14 cellular contexts compared by ENCODE assay signal in the genomic region with DNA sequence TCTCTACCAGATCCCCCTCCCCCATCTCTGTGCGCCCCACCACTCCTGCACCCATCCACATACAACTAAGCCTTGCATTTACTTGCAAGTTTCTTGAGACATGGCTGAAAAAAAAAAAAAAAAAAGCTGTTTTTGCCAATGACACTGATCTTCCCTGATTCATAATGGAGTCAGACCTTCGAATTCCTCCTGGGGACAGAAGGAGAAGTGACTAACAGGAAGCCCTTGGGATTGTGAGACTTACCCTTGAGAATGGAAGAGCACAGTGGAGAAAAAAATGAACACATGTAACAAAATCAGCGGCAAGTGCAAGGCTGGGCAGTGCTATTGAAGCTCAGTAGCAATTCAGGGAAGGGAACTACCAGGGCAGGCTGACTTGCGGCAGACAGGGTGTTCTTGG.
DNase-seq lines count a peak whose midpoint lies in the region; ATAC-seq and TF ChIP-seq lines count a peak whose summit lies in the region.
"Had no signal": no experiment of that assay in that cellular context is flagged by ENCODE, and none has a peak within 500 bp of the region (broad histone marks: within the 10 kb centered on the region; RNA-seq: fewer than 3 reads in every experiment).

No MANE protein-coding gene starts in this region.

- no peak overlapping the region for H3K4me3 Mint-ChIP-seq in osteocyte (ENCODE audit: unreplicated experiment)
- H3K4me3 Mint-ChIP-seq in type B pancreatic cell: no peak overlapping the region
- no peak overlapping the region for H3K4me3 Mint-ChIP-seq in natural killer cell treated with Interleukin-12 subunit alpha and Interleukin-12 subunit beta and Interleukin-15 and Interleukin-18, amount 100 ng/mL, for 72 hours
- H3K4me3 Mint-ChIP-seq: activated B cell treated with CpG ODN at 0.5 μM for 24 hours; effector memory CD8-positive, alpha-beta T cell; stimulated activated memory B cell treated with anti-CD40 and anti-IgM and Interleukin-4, amounts not matched to agents 10 μg/mL and 1 μg/mL and 100 μg/mL, for 72 hours had no signal

- H3K27ac Mint-ChIP-seq in osteocyte (ENCODE audit: unreplicated experiment) (peak overlapping the region; percentile 96), type B pancreatic cell (no peak overlapping the region)
- H3K27ac Mint-ChIP-seq in natural killer cell treated with Interleukin-12 subunit alpha and Interleukin-12 subunit beta and Interleukin-15 and Interleukin-18, amount 100 ng/mL, for 72 hours: no peak overlapping the region
- H3K27ac Mint-ChIP-seq: activated B cell treated with CpG ODN at 0.5 μM for 24 hours; stimulated activated memory B cell treated with anti-CD40 and anti-IgM and Interleukin-4, amounts not matched to agents 10 μg/mL and 1 μg/mL and 100 μg/mL, for 72 hours had no signal

- peak; percentile 14; the same call in 2 of the 3 replicates for ATAC-seq in SK-N-SH treated with all-trans-retinoic acid at 6 μM for 48 hours
- no peak for ATAC-seq in natural killer cell treated with Interleukin-12 subunit alpha and Interleukin-12 subunit beta and Interleukin-15 and Interleukin-18, amount 100 ng/mL, for 72 hours
- ATAC-seq in HG02678 (IDR thresholded peaks at IDR 0.05; ENCODE audit: unreplicated experiment): no peak
- ATAC-seq: effector memory CD8-positive, alpha-beta T cell; stimulated activated memory B cell treated with anti-CD40 and anti-IgM and Interleukin-4, amounts not matched to agents 10 μg/mL and 1 μg/mL and 100 μg/mL, for 72 hours had no signal

- peaks cover 16% of the 10 kb centered on the region for H3K9me3 Mint-ChIP-seq in osteocyte (ENCODE audit: unreplicated experiment)
- H3K9me3 Mint-ChIP-seq in type B pancreatic cell: peaks cover 3% of the 10 kb centered on the region
- H3K9me3 Mint-ChIP-seq in natural killer cell treated with Interleukin-12 subunit alpha and Interleukin-12 subunit beta and Interleukin-15 and Interleukin-18, amount 100 ng/mL, for 72 hours: no peaks in the 10 kb centered on the region
- H3K9me3 Mint-ChIP-seq: activated B cell treated with CpG ODN at 0.5 μM for 24 hours; effector memory CD8-positive, alpha-beta T cell had no signal

- no peak for TF ChIP-seq CTCF in osteocyte (IDR thresholded peaks at IDR 0.05)
- no peak for TF ChIP-seq CTCF in type B pancreatic cell (conservative IDR thresholded peaks at IDR 0.05)

- no peaks in the 10 kb centered on the region for H3K27me3 Mint-ChIP-seq in osteocyte (ENCODE audit: unreplicated experiment)
- no peaks in the 10 kb centered on the region for H3K27me3 Mint-ChIP-seq in type B pancreatic cell
- H3K27me3 Mint-ChIP-seq in natural killer cell treated with Interleukin-12 subunit alpha and Interleukin-12 subunit beta and Interleukin-15 and Interleukin-18, amount 100 ng/mL, for 72 hours: peaks cover 0 to 29% of the 10 kb centered on the region in 2 donors
- H3K27me3 Mint-ChIP-seq: effector memory CD8-positive, alpha-beta T cell had no signal

- H3K36me3 Mint-ChIP-seq in osteocyte (ENCODE audit: unreplicated experiment) (no peaks in the 10 kb centered on the region), type B pancreatic cell (no peaks in the 10 kb centered on the region)
- H3K36me3 Mint-ChIP-seq in natural killer cell treated with Interleukin-12 subunit alpha and Interleukin-12 subunit beta and Interleukin-15 and Interleukin-18, amount 100 ng/mL, for 72 hours: no peaks in the 10 kb centered on the region

- H3K4me1 Mint-ChIP-seq in osteocyte (ENCODE audit: unreplicated experiment) (peaks cover 24% of the 10 kb centered on the region), type B pancreatic cell (ENCODE audit: unreplicated experiment) (peaks cover 8% of the 10 kb centered on the region)
- H3K4me1 Mint-ChIP-seq in natural killer cell treated with Interleukin-12 subunit alpha and Interleukin-12 subunit beta and Interleukin-15 and Interleukin-18, amount 100 ng/mL, for 72 hours (ENCODE audit: low read depth in 2 of 2): peaks cover 3% of the 10 kb centered on the region in 2 donors
- H3K4me1 Mint-ChIP-seq: activated B cell treated with CpG ODN at 0.5 μM for 24 hours; stimulated activated memory B cell treated with anti-CD40 and anti-IgM and Interleukin-4, amounts not matched to agents 10 μg/mL and 1 μg/mL and 100 μg/mL, for 72 hours had no signal

- DNase-seq in ELR (ENCODE audit: low read depth) (peak; percentile 93), fibroblast of gingiva (ENCODE audit: low read depth) (peak; percentile 16), osteocyte (ENCODE audit: extremely low spot score, unreplicated experiment) (no peak), KG1 (lab: John Stamatoyannopoulos, UW) (no peak), type B pancreatic cell (ENCODE audit: extremely low spot score, unreplicated experiment) (no peak)
- DNase-seq in natural killer cell treated with Interleukin-12 subunit alpha and Interleukin-12 subunit beta and Interleukin-15 and Interleukin-18, amount 100 ng/mL, for 72 hours (ENCODE audit: low spot score): no peak
- DNase-seq: activated B cell treated with CpG ODN at 0.5 μM for 24 hours; effector memory CD8-positive, alpha-beta T cell; GF-D8; NCI-H187; stimulated activated CD4-positive, alpha-beta T cell treated with anti-CD3 and anti-CD28 coated beads, Interleukin-4, amount 100 ng/mL, for 1 hour had no signal

TF ChIP-seq in SK-N-SH treated with all-trans-retinoic acid at 6 μM for 48 hours, 23 proteins besides CTCF, POLR2A, EP300 and RAD21:
- TF ChIP-seq, protein P1, sequence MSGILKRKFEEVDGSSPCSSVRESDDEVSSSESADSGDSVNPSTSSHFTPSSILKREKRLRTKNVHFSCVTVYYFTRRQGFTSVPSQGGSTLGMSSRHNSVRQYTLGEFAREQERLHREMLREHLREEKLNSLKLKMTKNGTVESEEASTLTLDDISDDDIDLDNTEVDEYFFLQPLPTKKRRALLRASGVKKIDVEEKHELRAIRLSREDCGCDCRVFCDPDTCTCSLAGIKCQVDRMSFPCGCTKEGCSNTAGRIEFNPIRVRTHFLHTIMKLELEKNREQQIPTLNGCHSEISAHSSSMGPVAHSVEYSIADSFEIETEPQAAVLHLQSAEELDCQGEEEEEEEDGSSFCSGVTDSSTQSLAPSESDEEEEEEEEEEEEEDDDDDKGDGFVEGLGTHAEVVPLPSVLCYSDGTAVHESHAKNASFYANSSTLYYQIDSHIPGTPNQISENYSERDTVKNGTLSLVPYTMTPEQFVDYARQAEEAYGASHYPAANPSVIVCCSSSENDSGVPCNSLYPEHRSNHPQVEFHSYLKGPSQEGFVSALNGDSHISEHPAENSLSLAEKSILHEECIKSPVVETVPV (CRISPR knock-in tag; IDR thresholded peaks at IDR 0.05): no peak
- TF ChIP-seq ZFP3 (CRISPR knock-in tag; IDR thresholded peaks at IDR 0.05) (no peak), ZNF8 (CRISPR knock-in tag; IDR thresholded peaks at IDR 0.05) (no peak), ZC3H10 (CRISPR knock-in tag; IDR thresholded peaks at IDR 0.05) (no peak), PPARA (CRISPR knock-in tag; IDR thresholded peaks at IDR 0.05; ENCODE audit: borderline replicate concordance) (no peak), RARB (CRISPR knock-in tag; IDR thresholded peaks at IDR 0.05) (no peak), GLIS3 (CRISPR knock-in tag; IDR thresholded peaks at IDR 0.05) (no peak), ARNTL (CRISPR knock-in tag; IDR thresholded peaks at IDR 0.05; ENCODE audit: borderline replicate concordance, low read depth) (no peak), TCF4 (CRISPR knock-in tag; IDR thresholded peaks at IDR 0.05; ENCODE audit: borderline replicate concordance) (no peak)
- TF ChIP-seq, protein P2, sequence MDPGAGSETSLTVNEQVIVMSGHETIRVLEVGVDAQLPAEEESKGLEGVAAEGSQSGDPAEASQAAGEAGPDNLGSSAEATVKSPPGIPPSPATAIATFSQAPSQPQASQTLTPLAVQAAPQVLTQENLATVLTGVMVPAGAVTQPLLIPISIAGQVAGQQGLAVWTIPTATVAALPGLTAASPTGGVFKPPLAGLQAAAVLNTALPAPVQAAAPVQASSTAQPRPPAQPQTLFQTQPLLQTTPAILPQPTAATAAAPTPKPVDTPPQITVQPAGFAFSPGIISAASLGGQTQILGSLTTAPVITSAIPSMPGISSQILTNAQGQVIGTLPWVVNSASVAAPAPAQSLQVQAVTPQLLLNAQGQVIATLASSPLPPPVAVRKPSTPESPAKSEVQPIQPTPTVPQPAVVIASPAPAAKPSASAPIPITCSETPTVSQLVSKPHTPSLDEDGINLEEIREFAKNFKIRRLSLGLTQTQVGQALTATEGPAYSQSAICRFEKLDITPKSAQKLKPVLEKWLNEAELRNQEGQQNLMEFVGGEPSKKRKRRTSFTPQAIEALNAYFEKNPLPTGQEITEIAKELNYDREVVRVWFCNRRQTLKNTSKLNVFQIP (CRISPR knock-in tag; IDR thresholded peaks at IDR 0.05; ENCODE audit: borderline replicate concordance, low read depth): no peak
- TF ChIP-seq, protein P3, sequence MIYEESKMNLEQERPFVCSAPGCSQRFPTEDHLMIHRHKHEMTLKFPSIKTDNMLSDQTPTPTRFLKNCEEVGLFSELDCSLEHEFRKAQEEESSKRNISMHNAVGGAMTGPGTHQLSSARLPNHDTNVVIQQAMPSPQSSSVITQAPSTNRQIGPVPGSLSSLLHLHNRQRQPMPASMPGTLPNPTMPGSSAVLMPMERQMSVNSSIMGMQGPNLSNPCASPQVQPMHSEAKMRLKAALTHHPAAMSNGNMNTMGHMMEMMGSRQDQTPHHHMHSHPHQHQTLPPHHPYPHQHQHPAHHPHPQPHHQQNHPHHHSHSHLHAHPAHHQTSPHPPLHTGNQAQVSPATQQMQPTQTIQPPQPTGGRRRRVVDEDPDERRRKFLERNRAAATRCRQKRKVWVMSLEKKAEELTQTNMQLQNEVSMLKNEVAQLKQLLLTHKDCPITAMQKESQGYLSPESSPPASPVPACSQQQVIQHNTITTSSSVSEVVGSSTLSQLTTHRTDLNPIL (CRISPR knock-in tag; IDR thresholded peaks at IDR 0.05; ENCODE audit: low read depth): no peak

Comparison
In these comparisons a context has a peak if more than half of its experiments do, and no peak if none do; other contexts are left out.
1. DNase-seq: peak in ELR (single experiment) and fibroblast of gingiva (single experiment); none in osteocyte (single experiment), KG1 (single experiment), type B pancreatic cell (single experiment) and natural killer cell treated with Interleukin-12 subunit alpha and Interleukin-12 subunit beta and Interleukin-15 and Interleukin-18, amount 100 ng/mL, for 72 hours (single experiment).